In the genomic region with DNA sequence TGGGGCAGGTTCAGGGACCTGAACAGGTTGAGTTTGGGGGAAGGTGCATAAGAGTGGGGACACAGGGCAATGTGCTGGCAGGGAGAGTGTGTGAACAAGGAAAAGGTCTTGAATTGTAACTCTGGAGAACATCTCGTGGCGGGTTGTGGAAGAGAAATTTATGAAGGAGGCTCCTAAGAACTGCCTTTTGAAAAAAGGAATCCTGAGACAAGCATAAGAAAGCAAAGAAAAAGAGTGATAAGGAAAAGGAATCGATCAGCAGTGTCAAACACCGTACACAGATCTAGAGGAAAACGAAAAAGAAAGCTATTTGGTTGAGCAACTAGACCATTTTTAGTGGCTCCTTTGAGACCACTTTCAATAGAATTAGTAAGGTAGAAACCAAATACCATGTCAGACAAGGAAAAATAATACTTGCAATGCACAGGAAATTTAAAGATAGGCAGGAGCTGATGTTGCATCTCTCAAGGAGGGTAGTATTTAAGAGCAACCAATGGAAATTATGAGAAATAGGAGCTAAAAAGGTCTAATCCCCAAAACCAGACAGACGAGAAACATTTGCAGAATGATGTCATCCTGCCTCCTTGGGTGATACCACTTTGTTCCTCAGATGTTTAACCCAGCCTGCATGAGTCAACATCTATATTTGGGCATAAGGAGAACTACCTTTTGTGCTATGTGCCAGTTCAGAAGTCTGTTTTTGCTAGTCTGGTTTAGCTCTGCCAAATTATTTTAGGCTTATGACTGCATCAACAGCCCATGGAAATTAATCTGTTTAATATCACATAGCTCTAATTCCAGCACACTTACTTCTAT, we compare ENCODE assay signal across 8 cellular contexts.
DNase-seq lines count a peak whose midpoint lies in the region; ATAC-seq and TF ChIP-seq lines count a peak whose summit lies in the region.

No MANE protein-coding gene starts in this region.

- H3K27me3 ChIP-seq in kidney epithelial cell (ENCODE audit: control insufficient read depth, insufficient read depth, low read length) (no peaks in the 10 kb centered on the region), transverse colon (no peaks in the 10 kb centered on the region)

- ATAC-seq in GM18508 (IDR thresholded peaks at IDR 0.05; ENCODE audit: insufficient read depth, unreplicated experiment) (peak; percentile 87), HG02798 (IDR thresholded peaks at IDR 0.05; ENCODE audit: poor library complexity, unreplicated experiment) (peak; percentile 89)

- peak overlapping the region; percentile 51 to 80 (median 63) for H3K27ac ChIP-seq in transverse colon

- TF ChIP-seq CTCF in kidney epithelial cell (IDR thresholded peaks at IDR 0.05; ENCODE audit: insufficient read depth, low read length, poor library complexity, severe bottlenecking) (no peak), transverse colon (IDR thresholded peaks at IDR 0.05) (no peak)

- 53 to 64% methylated on average over 5 to 6 of the region's 6 CpGs for WGBS in transverse colon (ENCODE audit: low coverage in 1 of 2), 2 donors

- no peak for TF ChIP-seq POLR2A in transverse colon (IDR thresholded peaks at IDR 0.05)

- no peak overlapping the region for H3K4me3 ChIP-seq in kidney epithelial cell (ENCODE audit: low read depth, low read length)
- no peak overlapping the region for H3K4me3 ChIP-seq in transverse colon

- peaks cover 0 to 25% (median 7%) of the 10 kb centered on the region in 4 donors for H3K4me1 ChIP-seq in transverse colon

- H3K36me3 ChIP-seq in kidney epithelial cell (ENCODE audit: control insufficient read depth, insufficient read depth, low read length), result no peaks in the 10 kb centered on the region
- H3K36me3 ChIP-seq in transverse colon, result no peaks in the 10 kb centered on the region

- intact Hi-C loops in transverse colon (cut with DNase I; ENCODE audit: low total_unique reads), result no loop called here

- no peaks in the 10 kb centered on the region for H3K9me3 ChIP-seq in transverse colon

- DNase-seq in AG08395 (ENCODE audit: low spot score) (peak; percentile 81), NCI-H2029 (lab: John Stamatoyannopoulos, UW) (peak; percentile 79), amniotic epithelial cell (ENCODE audit: low read depth) (peak; percentile 97), kidney epithelial cell (ENCODE audit: low read depth) (peak; percentile 96), transverse colon (no peak), NCI-H82 (lab: John Stamatoyannopoulos, UW) (no peak)

- TF ChIP-seq EP300 in transverse colon (IDR thresholded peaks at IDR 0.05; ENCODE audit: low read depth), result peak; percentile 78

- in situ Hi-C loops in transverse colon (cut with MboI; ENCODE audit: low pct_ligation_motif_present in 1 of 4, low pct_unique_long_range_greater_than_20kb in 1 of 4, low sequenced_read_pairs in 3 of 4), result no loop called here

Comparison
In these comparisons a context has a peak if more than half of its experiments do, and no peak if none do; other contexts are left out.
1. DNase-seq: peak in AG08395 (single experiment), NCI-H2029 (single experiment), amniotic epithelial cell (single experiment) and kidney epithelial cell (single experiment); none in transverse colon (single experiment) and NCI-H82 (single experiment).